1 cellular context compared by ENCODE assay signal in genomic region chr9:6006968-6007769, GRCh38.
TF ChIP-seq lines count a peak whose summit lies in the region.

No MANE protein-coding gene starts in this region.

TF ChIP-seq in HepG2, 621 proteins besides CTCF, POLR2A, EP300 and RAD21 (continued from another document and continues in another):
- peak; percentile 75 for TF ChIP-seq ZSCAN25 (CRISPR knock-in tag; IDR thresholded peaks at IDR 0.05)
- peak; percentile 42; the same call in 1 of the 2 replicates for TF ChIP-seq ZMYM4 (CRISPR knock-in tag; IDR thresholded peaks at IDR 0.05)
- peak; percentile 25; the same call in 1 of the 2 replicates for TF ChIP-seq GATAD2A (CRISPR knock-in tag; IDR thresholded peaks at IDR 0.05)
- no peak for TF ChIP-seq ZNF7 (CRISPR knock-in tag; IDR thresholded peaks at IDR 0.05)
- TF ChIP-seq HDAC1 (CRISPR knock-in tag; IDR thresholded peaks at IDR 0.05), result peak; percentile 61; the same call in 1 of the 2 replicates
- 0 out of 2 replicates have a peak, but pooled peaks have one; percentile 26 for TF ChIP-seq YEATS4 (CRISPR knock-in tag; IDR thresholded peaks at IDR 0.05; ENCODE audit: borderline replicate concordance)
- TF ChIP-seq ZNF225 (CRISPR knock-in tag; IDR thresholded peaks at IDR 0.05), result 0 out of 2 replicates have a peak, but pooled peaks have one; percentile 42
- TF ChIP-seq, protein P1, sequence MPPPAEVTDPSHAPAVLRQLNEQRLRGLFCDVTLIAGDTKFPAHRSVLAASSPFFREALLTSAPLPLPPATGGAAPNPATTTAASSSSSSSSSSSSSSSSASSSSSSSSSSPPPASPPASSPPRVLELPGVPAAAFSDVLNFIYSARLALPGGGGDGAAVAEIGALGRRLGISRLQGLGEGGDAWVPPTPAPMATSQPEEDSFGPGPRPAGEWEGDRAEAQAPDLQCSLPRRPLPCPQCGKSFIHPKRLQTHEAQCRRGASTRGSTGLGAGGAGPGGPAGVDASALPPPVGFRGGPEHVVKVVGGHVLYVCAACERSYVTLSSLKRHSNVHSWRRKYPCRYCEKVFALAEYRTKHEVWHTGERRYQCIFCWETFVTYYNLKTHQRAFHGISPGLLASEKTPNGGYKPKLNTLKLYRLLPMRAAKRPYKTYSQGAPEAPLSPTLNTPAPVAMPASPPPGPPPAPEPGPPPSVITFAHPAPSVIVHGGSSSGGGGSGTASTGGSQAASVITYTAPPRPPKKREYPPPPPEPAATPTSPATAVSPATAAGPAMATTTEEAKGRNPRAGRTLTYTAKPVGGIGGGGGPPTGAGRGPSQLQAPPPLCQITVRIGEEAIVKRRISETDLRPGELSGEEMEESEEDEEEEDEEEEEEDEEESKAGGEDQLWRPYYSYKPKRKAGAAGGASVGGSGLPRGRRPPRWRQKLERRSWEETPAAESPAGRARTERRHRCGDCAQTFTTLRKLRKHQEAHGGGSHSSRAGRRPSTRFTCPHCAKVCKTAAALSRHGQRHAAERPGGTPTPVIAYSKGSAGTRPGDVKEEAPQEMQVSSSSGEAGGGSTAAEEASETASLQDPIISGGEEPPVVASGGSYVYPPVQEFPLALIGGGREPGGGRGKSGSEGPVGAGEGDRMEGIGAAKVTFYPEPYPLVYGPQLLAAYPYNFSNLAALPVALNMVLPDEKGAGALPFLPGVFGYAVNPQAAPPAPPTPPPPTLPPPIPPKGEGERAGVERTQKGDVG (CRISPR knock-in tag; IDR thresholded peaks at IDR 0.05; ENCODE audit: borderline replicate concordance), result peak; percentile 79; the same call in 1 of the 2 replicates
- TF ChIP-seq TBX2 (CRISPR knock-in tag; IDR thresholded peaks at IDR 0.05; ENCODE audit: borderline replicate concordance), result peak; percentile 50; the same call in 1 of the 2 replicates
- TF ChIP-seq MAX (IDR thresholded peaks at IDR 0.05), result peak; percentile 85; the same call in 1 of the 2 replicates
- TF ChIP-seq SALL2 (CRISPR knock-in tag; IDR thresholded peaks at IDR 0.05), result peak; percentile 52; the same call in 1 of the 2 replicates
- peak; percentile 44 for TF ChIP-seq PTBP1 (IDR thresholded peaks at IDR 0.05; ENCODE audit: low read depth, low read length, poor library complexity, severe bottlenecking)
- TF ChIP-seq ZNF451 (CRISPR knock-in tag; IDR thresholded peaks at IDR 0.05), result peak; percentile 37; the same call in 1 of the 2 replicates
- peak; percentile 51 for TF ChIP-seq ZNF883 (CRISPR knock-in tag; IDR thresholded peaks at IDR 0.05; ENCODE audit: not compliant biosample characterization)
- no peak; the same call in 1 of the 2 replicates for TF ChIP-seq RXRA (CRISPR knock-in tag; IDR thresholded peaks at IDR 0.05)
- TF ChIP-seq THAP9 (CRISPR knock-in tag; IDR thresholded peaks at IDR 0.05; ENCODE audit: borderline replicate concordance), result peak; percentile 74; the same call in 1 of the 2 replicates
- TF ChIP-seq KDM5A (IDR thresholded peaks at IDR 0.05; ENCODE audit: borderline replicate concordance, low read length), result peak; percentile 39; the same call in 1 of the 2 replicates
- no peak for TF ChIP-seq REL (CRISPR knock-in tag; conservative IDR thresholded peaks at IDR 0.05)
- peak; percentile 39; the same call in 1 of the 2 replicates for TF ChIP-seq ZNF292 (CRISPR knock-in tag; IDR thresholded peaks at IDR 0.05; ENCODE audit: borderline replicate concordance, low read depth)
- TF ChIP-seq, protein P2, sequence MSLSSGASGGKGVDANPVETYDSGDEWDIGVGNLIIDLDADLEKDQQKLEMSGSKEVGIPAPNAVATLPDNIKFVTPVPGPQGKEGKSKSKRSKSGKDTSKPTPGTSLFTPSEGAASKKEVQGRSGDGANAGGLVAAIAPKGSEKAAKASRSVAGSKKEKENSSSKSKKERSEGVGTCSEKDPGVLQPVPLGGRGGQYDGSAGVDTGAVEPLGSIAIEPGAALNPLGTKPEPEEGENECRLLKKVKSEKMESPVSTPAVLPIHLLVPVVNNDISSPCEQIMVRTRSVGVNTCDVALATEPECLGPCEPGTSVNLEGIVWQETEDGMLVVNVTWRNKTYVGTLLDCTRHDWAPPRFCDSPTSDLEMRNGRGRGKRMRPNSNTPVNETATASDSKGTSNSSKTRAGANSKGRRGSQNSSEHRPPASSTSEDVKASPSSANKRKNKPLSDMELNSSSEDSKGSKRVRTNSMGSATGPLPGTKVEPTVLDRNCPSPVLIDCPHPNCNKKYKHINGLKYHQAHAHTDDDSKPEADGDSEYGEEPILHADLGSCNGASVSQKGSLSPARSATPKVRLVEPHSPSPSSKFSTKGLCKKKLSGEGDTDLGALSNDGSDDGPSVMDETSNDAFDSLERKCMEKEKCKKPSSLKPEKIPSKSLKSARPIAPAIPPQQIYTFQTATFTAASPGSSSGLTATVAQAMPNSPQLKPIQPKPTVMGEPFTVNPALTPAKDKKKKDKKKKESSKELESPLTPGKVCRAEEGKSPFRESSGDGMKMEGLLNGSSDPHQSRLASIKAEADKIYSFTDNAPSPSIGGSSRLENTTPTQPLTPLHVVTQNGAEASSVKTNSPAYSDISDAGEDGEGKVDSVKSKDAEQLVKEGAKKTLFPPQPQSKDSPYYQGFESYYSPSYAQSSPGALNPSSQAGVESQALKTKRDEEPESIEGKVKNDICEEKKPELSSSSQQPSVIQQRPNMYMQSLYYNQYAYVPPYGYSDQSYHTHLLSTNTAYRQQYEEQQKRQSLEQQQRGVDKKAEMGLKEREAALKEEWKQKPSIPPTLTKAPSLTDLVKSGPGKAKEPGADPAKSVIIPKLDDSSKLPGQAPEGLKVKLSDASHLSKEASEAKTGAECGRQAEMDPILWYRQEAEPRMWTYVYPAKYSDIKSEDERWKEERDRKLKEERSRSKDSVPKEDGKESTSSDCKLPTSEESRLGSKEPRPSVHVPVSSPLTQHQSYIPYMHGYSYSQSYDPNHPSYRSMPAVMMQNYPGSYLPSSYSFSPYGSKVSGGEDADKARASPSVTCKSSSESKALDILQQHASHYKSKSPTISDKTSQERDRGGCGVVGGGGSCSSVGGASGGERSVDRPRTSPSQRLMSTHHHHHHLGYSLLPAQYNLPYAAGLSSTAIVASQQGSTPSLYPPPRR (CRISPR knock-in tag; IDR thresholded peaks at IDR 0.05; ENCODE audit: borderline replicate concordance), result no peak
- TF ChIP-seq BCL3 (CRISPR knock-in tag; IDR thresholded peaks at IDR 0.05), result peak; percentile 77; the same call in 1 of the 2 replicates
- no peak for TF ChIP-seq ZNF839 (CRISPR knock-in tag; IDR thresholded peaks at IDR 0.05; ENCODE audit: borderline replicate concordance)
- peak; percentile 46; the same call in 1 of the 2 replicates for TF ChIP-seq NFKB2 (CRISPR knock-in tag; IDR thresholded peaks at IDR 0.05; ENCODE audit: borderline replicate concordance)
- TF ChIP-seq GLI4 (CRISPR knock-in tag; IDR thresholded peaks at IDR 0.05; ENCODE audit: borderline replicate concordance), result 0 out of 2 replicates have a peak, but pooled peaks have one; percentile 18
- peak; percentile 80 for TF ChIP-seq MNT (IDR thresholded peaks at IDR 0.05)
- no peak; the same call in 1 of the 2 replicates for TF ChIP-seq ZNF274 (CRISPR knock-in tag; IDR thresholded peaks at IDR 0.05)
- TF ChIP-seq, protein P3, sequence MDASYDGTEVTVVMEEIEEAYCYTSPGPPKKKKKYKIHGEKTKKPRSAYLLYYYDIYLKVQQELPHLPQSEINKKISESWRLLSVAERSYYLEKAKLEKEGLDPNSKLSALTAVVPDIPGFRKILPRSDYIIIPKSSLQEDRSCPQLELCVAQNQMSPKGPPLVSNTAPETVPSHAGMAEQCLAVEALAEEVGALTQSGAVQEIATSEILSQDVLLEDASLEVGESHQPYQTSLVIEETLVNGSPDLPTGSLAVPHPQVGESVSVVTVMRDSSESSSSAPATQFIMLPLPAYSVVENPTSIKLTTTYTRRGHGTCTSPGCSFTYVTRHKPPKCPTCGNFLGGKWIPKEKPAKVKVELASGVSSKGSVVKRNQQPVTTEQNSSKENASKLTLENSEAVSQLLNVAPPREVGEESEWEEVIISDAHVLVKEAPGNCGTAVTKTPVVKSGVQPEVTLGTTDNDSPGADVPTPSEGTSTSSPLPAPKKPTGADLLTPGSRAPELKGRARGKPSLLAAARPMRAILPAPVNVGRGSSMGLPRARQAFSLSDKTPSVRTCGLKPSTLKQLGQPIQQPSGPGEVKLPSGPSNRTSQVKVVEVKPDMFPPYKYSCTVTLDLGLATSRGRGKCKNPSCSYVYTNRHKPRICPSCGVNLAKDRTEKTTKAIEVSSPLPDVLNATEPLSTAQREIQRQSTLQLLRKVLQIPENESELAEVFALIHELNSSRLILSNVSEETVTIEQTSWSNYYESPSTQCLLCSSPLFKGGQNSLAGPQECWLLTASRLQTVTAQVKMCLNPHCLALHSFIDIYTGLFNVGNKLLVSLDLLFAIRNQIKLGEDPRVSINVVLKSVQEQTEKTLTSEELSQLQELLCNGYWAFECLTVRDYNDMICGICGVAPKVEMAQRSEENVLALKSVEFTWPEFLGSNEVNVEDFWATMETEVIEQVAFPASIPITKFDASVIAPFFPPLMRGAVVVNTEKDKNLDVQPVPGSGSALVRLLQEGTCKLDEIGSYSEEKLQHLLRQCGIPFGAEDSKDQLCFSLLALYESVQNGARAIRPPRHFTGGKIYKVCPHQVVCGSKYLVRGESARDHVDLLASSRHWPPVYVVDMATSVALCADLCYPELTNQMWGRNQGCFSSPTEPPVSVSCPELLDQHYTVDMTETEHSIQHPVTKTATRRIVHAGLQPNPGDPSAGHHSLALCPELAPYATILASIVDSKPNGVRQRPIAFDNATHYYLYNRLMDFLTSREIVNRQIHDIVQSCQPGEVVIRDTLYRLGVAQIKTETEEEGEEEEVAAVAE (CRISPR knock-in tag; IDR thresholded peaks at IDR 0.05; ENCODE audit: borderline replicate concordance), result no peak
- TF ChIP-seq MBNL3 (CRISPR knock-in tag; conservative IDR thresholded peaks at IDR 0.05), result no peak
- TF ChIP-seq TAF1 (CRISPR knock-in tag; IDR thresholded peaks at IDR 0.05), result no peak
- 0 out of 2 replicates have a peak, but pooled peaks have one; percentile 35 for TF ChIP-seq ZSCAN9 (CRISPR knock-in tag; IDR thresholded peaks at IDR 0.05; ENCODE audit: borderline replicate concordance)
- TF ChIP-seq ZNF501 (CRISPR knock-in tag; IDR thresholded peaks at IDR 0.05), result peak; percentile 74
- TF ChIP-seq, protein P4, sequence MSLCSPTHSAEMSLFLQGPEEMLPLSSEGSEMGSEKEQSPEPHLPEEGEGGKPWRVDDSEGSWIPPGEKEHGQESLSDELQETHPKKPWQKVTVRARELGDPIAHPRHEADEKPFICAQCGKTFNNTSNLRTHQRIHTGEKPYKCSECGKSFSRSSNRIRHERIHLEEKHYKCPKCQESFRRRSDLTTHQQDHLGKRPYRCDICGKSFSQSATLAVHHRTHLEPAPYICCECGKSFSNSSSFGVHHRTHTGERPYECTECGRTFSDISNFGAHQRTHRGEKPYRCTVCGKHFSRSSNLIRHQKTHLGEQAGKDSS (CRISPR knock-in tag; IDR thresholded peaks at IDR 0.05; ENCODE audit: borderline replicate concordance, low read depth), result peak; percentile 5; the same call in 1 of the 2 replicates
- TF ChIP-seq NONO (IDR thresholded peaks at IDR 0.05), result no peak
- TF ChIP-seq NONO (CRISPR knock-in tag; conservative IDR thresholded peaks at IDR 0.05), result peak; percentile 68; the same call in 1 of the 2 replicates
- no peak for TF ChIP-seq NBN (conservative IDR thresholded peaks at IDR 0.05)
- TF ChIP-seq, protein P5, sequence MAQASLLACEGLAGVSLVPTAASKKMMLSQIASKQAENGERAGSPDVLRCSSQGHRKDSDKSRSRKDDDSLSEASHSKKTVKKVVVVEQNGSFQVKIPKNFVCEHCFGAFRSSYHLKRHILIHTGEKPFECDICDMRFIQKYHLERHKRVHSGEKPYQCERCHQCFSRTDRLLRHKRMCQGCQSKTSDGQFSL (CRISPR knock-in tag; IDR thresholded peaks at IDR 0.05), result no peak
